Comparison of ENCODE assay signal across 21 cellular contexts in genomic region chr6:149275621-149276020, GRCh38.
"Had no signal": no experiment of that assay in that cellular context is flagged by ENCODE, and none has a peak within 500 bp of the region (broad histone marks: within the 10 kb centered on the region; RNA-seq: fewer than 3 reads in every experiment).

No MANE protein-coding gene starts in this region.

- H3K4me2 ChIP-seq: hepatocyte had no signal

- ATAC-seq: esophagus mucosa; gastrocnemius medialis; heart left ventricle; natural killer cell; sciatic nerve; stimulated activated effector memory CD8-positive, alpha-beta T cell treated with anti-CD3 and anti-CD28 coated beads, Interleukin-12 subunit alpha, Interleukin-12 subunit beta, amount 100 ng/mL, for 72 hours had no signal

- H3K4me1 ChIP-seq: gastrocnemius medialis, prostate gland, right atrium auricular region, stomach had no signal

- DNase-seq: effector CD8-positive, alpha-beta T cell; endodermal cell; foreskin fibroblast; gastrocnemius medialis; heart left ventricle; islet precursor cell; natural killer cell; stimulated activated CD4-positive, alpha-beta T cell treated with anti-CD3 and anti-CD28 coated beads, Interleukin-2, amount 100 ng/mL, for 24 hours; stimulated activated CD4-positive, alpha-beta T cell treated with anti-CD3 and anti-CD28 coated beads, Interleukin-4, amount 100 ng/mL, for 24 hours; stimulated activated naive CD4-positive, alpha-beta T cell treated with Interleukin-2 at 50 U/mL for 16 hours; stomach had no signal

- FAIRE-seq: colon had no signal

- H3K36me3 ChIP-seq: gastrocnemius medialis, heart left ventricle, prostate gland, right atrium auricular region, stomach, thyroid gland had no signal

- H3K79me2 ChIP-seq: hepatocyte had no signal

- H2AFZ ChIP-seq: hepatocyte had no signal

- H3K27ac ChIP-seq: epithelial cell of prostate, gastrocnemius medialis, heart left ventricle, hepatocyte, prostate gland, right atrium auricular region, stomach, thyroid gland had no signal

- H3K27me3 ChIP-seq: gastrocnemius medialis, hepatocyte, right atrium auricular region, stomach, thyroid gland had no signal

- H3K4me3 ChIP-seq: gastrocnemius medialis, heart left ventricle, hepatocyte, lung, prostate gland, right atrium auricular region, stomach, thyroid gland had no signal

- H3K9me3 ChIP-seq: gastrocnemius medialis, prostate gland, thyroid gland had no signal
